In the genomic region with DNA sequence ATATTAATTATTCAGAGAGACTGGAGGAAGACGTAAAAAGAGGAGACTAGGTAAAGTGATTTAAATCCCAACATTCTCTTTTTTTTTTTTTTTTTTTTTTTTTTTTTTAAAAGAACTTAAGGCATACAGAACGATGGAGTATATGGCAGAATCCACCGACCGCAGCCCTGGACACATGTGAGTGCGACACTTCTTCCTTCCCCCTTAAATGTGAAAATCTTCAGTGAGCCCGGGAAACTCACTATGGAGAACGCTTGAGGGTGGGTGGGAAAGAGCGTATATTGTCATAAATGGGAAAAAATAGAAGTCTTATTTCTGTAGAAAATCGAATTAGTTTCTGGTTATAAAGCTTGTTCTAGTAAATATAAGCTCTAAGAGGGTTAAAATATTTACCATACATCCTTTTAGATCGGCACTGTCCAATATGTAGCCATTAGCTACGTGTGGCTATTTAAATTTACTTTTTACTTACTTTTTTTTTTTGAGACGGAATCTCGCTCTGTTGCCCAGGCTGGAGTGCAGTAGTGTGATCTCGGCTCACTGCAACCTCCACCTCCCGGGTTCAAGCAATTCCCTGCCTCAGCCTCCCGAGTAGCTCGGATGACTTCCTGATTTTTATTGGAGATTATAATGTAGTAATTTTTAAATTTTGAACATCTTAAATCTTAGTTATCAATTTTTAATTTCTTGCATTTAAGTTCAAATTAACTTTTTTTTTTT, we compare ENCODE assay signal across 8 cellular contexts. TPM values are rescaled to one million over a fixed set of nuclear protein-coding genes. Genes with fewer than 3 reads are reported as not detected.
DNase-seq lines count a peak whose midpoint lies in the region; ATAC-seq and TF ChIP-seq lines count a peak whose summit lies in the region.

No MANE protein-coding gene starts in this region.

- H3F3A ChIP-seq in DOHH2 (ENCODE audit: control insufficient read depth, insufficient read depth) = no peaks in the 10 kb centered on the region; the same call in 1 of the 2 replicates
- 0 out of 2 replicates have a peak, but pooled peaks cover 5% of the 10 kb centered on the region for H3F3A ChIP-seq in SU-DHL-6 (ENCODE audit: insufficient read depth)

- ATAC-seq in HG02885 (IDR thresholded peaks at IDR 0.05; ENCODE audit: poor library complexity, unreplicated experiment) (peak; percentile 28), HG02623 (IDR thresholded peaks at IDR 0.05; ENCODE audit: unreplicated experiment) (no peak)

- no peaks in the 10 kb centered on the region for H3K9me3 ChIP-seq in DOHH2 (ENCODE audit: control insufficient read depth, insufficient read depth, low read length)
- H3K9me3 ChIP-seq in SU-DHL-6 (ENCODE audit: insufficient read depth, low read length) = no peaks in the 10 kb centered on the region

- H3K79me2 ChIP-seq in DOHH2 (ENCODE audit: control insufficient read depth, low read length) = peaks cover 66% of the 10 kb centered on the region
- peaks cover 57% of the 10 kb centered on the region for H3K79me2 ChIP-seq in SU-DHL-6 (ENCODE audit: insufficient read depth, low read length)

- DNase-seq in epithelial cell of prostate (ENCODE audit: low read depth, low spot score) (no peak), myocyte (ENCODE audit: low read depth) (peak; percentile 31), T-helper 9 cell (no peak), NCI-H774 (lab: John Stamatoyannopoulos, UW) (no peak)

- no peaks in the 10 kb centered on the region for H3K27me3 ChIP-seq in DOHH2 (ENCODE audit: control insufficient read depth, low read length)
- H3K27me3 ChIP-seq in SU-DHL-6 (ENCODE audit: low read length) = no peaks in the 10 kb centered on the region

- H3K9me2 ChIP-seq in DOHH2 (replicated peaks; ENCODE audit: control insufficient read depth, low read length) (no peaks in the 10 kb centered on the region), SU-DHL-6 (replicated peaks; ENCODE audit: insufficient read depth, low read length) (no peaks in the 10 kb centered on the region)

- peak overlapping the region; percentile 48 for H3K27ac ChIP-seq in DOHH2 (ENCODE audit: low read depth, low read length)
- peak overlapping the region; percentile 35 for H3K27ac ChIP-seq in SU-DHL-6 (ENCODE audit: low read depth, low read length)
- peak overlapping the region; percentile 66 for H3K27ac ChIP-seq in epithelial cell of prostate

- H3K4me2 ChIP-seq in DOHH2 (ENCODE audit: low read length) = peak overlapping the region; percentile 88
- peak overlapping the region; percentile 81 for H3K4me2 ChIP-seq in SU-DHL-6 (ENCODE audit: low read depth, low read length, poor library complexity, severe bottlenecking)

- H3K9ac ChIP-seq in SU-DHL-6 (ENCODE audit: low read length) = peak overlapping the region; percentile 94

- H3K36me3 ChIP-seq in DOHH2 (ENCODE audit: control insufficient read depth, low read length) = peaks cover 45% of the 10 kb centered on the region
- peaks cover 15% of the 10 kb centered on the region; the same call in 1 of the 2 replicates for H3K36me3 ChIP-seq in SU-DHL-6 (ENCODE audit: low read length)

- TF ChIP-seq CTCF in DOHH2 (IDR thresholded peaks at IDR 0.05; ENCODE audit: low read depth, low read length, poor library complexity, severe bottlenecking) (no peak), SU-DHL-6 (IDR thresholded peaks at IDR 0.05; ENCODE audit: insufficient read depth, low read length, poor library complexity, severe bottlenecking) (no peak)

- H3K4me3 ChIP-seq in DOHH2 (ENCODE audit: low read length) (peak overlapping the region; percentile 89), SU-DHL-6 (ENCODE audit: insufficient read depth, low read length, poor library complexity, severe bottlenecking) (peak overlapping the region; percentile 99)

- H2AFZ ChIP-seq in SU-DHL-6 (ENCODE audit: low read depth, low read length, severe bottlenecking) = peak overlapping the region; percentile 87

- H3K4me1 ChIP-seq in DOHH2 (ENCODE audit: control insufficient read depth, low read length) = peaks cover 30% of the 10 kb centered on the region

- peaks cover 13% of the 10 kb centered on the region; the same call in 1 of the 2 replicates for H4K20me1 ChIP-seq in DOHH2 (ENCODE audit: control insufficient read depth, insufficient read depth, low read depth, low read length)
- H4K20me1 ChIP-seq in SU-DHL-6 (ENCODE audit: low read depth, low read length) = peaks cover 13% of the 10 kb centered on the region; the same call in 1 of the 2 replicates

RNA-seq across cellular contexts. Expression of gene NMD3, which starts 0.9 kb away (rescaled TPM):
- total RNA-seq in myocyte = 38.0 and 38.6 TPM in 2 replicates
- polyA plus RNA-seq in myocyte (2012) = 19.3 TPM
